ENCODE assay signal across 25 cellular contexts in the genomic region with DNA sequence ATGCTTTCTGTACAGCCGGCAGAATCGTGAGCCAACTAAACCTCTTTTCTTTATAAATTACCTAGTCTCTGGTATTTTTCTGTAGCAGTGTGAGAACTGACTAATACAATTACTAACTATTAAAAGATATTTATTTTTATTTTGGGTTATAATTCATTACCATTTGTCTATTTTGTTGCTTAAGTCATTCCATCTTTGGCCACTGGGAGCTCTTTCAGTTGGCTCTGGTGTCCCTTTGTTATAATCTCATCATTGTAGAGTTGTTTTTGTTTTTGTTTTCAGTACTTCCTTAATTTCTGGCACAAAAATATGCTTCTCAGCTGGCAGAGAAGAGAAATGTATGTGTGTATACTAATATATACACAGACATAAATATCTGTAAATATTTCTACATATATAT.
DNase-seq lines count a peak whose midpoint lies in the region; ATAC-seq and TF ChIP-seq lines count a peak whose summit lies in the region.
"Had no signal": no experiment of that assay in that cellular context is flagged by ENCODE, and none has a peak within 500 bp of the region (broad histone marks: within the 10 kb centered on the region; RNA-seq: fewer than 3 reads in every experiment).

No MANE protein-coding gene starts in this region.

- H3K4me3 ChIP-seq in PC-9 (no peak overlapping the region), epithelial cell of esophagus (ENCODE audit: low read length) (no peak overlapping the region), esophagus squamous epithelium (no peak overlapping the region)
- H3K4me3 ChIP-seq: A549; BLaER1 treated with 17β-estradiol and CSF1 and Interleukin-3, amounts not matched to agents 10 nM and 100 nM; GM12878; GM23248; K562; MG63 had no signal

- ATAC-seq in GM19463 (IDR thresholded peaks at IDR 0.05; ENCODE audit: unreplicated experiment), result no peak
- ATAC-seq: A549, GM12878, K562 had no signal

- CTCF ChIA-PET in PC-9 (lab: Charles Lee), result no interaction called here

- H3K79me1 ChIP-seq in H9 (ENCODE audit: insufficient read depth, low read depth, low read length, poor library complexity, severe bottlenecking), result no peaks in the 10 kb centered on the region

- H3T11ph ChIP-seq in H9 (ENCODE audit: low read length), result no peak overlapping the region

- H3F3A ChIP-seq in PC-9 (ENCODE audit: insufficient read depth, low read depth), result no peaks in the 10 kb centered on the region

- H3K4me1 Mint-ChIP-seq in H9 (no peaks in the 10 kb centered on the region), progenitor cell of endocrine pancreas (ENCODE audit: low read depth) (peaks cover 5% of the 10 kb centered on the region)
- H3K4me1 Mint-ChIP-seq: CD4-positive, alpha-beta memory T cell had no signal

- no CpG with 5 or more reads among the region's 2 CpGs for WGBS in H9 (ENCODE audit: extremely low coverage, insufficient read length, low lambda C conversion rate)
- 88 to 94% methylated on average over 2 of the region's 2 CpGs for WGBS in esophagus squamous epithelium, 2 donors

- H3K9me3 ChIP-seq in H9 (ENCODE audit: control insufficient read depth, low read depth, low read length) (no peaks in the 10 kb centered on the region), PC-9 (ENCODE audit: insufficient read depth, low read depth) (no peaks in the 10 kb centered on the region), esophagus squamous epithelium (no peaks in the 10 kb centered on the region)
- H3K9me3 ChIP-seq: A549; BLaER1 treated with 17β-estradiol and CSF1 and Interleukin-3, amounts not matched to agents 10 nM and 100 nM; MG63 had no signal

- H3K56ac ChIP-seq in H9 (ENCODE audit: insufficient read length, low read depth, low read length), result no peak overlapping the region

- H2BK120ac ChIP-seq in H9 (ENCODE audit: low read depth, low read length, poor library complexity, severe bottlenecking), result no peak overlapping the region

- POLR2A ChIA-PET in PC-9 (lab: Charles Lee; ENCODE audit: unreplicated experiment), result no interaction called here

- no peak overlapping the region for H3K4me3 Mint-ChIP-seq in H9
- H3K4me3 Mint-ChIP-seq in progenitor cell of endocrine pancreas (ENCODE audit: low read depth), result no peak overlapping the region
- H3K4me3 Mint-ChIP-seq: CD4-positive, alpha-beta memory T cell had no signal

- H3K9me3 Mint-ChIP-seq in H9 (peaks cover 0 to 4% of the 10 kb centered on the region in 2 experiments; a peak in 2 of 5 replicates), progenitor cell of endocrine pancreas (ENCODE audit: low read depth) (peaks cover 1% of the 10 kb centered on the region)

- TF ChIP-seq CTCF in H9 (conservative IDR thresholded peaks at IDR 0.05), result peak; percentile 43
- 0 out of 2 replicates have a peak, but pooled peaks have one; percentile 27 for TF ChIP-seq CTCF in PC-9 (conservative IDR thresholded peaks at IDR 0.05)
- peak; percentile 20 for TF ChIP-seq CTCF in epithelial cell of esophagus (IDR thresholded peaks at IDR 0.05; ENCODE audit: insufficient read depth, low read depth, low read length, missing control alignments)
- peak; percentile 16 for TF ChIP-seq CTCF in progenitor cell of endocrine pancreas (IDR thresholded peaks at IDR 0.05; ENCODE audit: unreplicated experiment)
- TF ChIP-seq CTCF in esophagus squamous epithelium (IDR thresholded peaks at IDR 0.05), result no peak

- H3K27me3 ChIP-seq in H9 (ENCODE audit: insufficient read depth, low read length) (no peaks in the 10 kb centered on the region), PC-9 (ENCODE audit: insufficient read depth, low read depth) (no peaks in the 10 kb centered on the region), esophagus squamous epithelium (no peaks in the 10 kb centered on the region)
- H3K27me3 ChIP-seq: BLaER1 treated with 17β-estradiol and CSF1 and Interleukin-3, amounts not matched to agents 10 nM and 100 nM; MG63 had no signal

- H3K4me1 ChIP-seq in H9 (ENCODE audit: insufficient read depth, low read length), result no peaks in the 10 kb centered on the region
- no peaks in the 10 kb centered on the region for H3K4me1 ChIP-seq in PC-9 (replicated peaks; ENCODE audit: insufficient read depth)
- H3K4me1 ChIP-seq in esophagus squamous epithelium, result no peaks in the 10 kb centered on the region
- H3K4me1 ChIP-seq: A549; BLaER1 treated with 17β-estradiol and CSF1 and Interleukin-3, amounts not matched to agents 10 nM and 100 nM had no signal

- no peak overlapping the region for H3K27ac Mint-ChIP-seq in H9
- no peak overlapping the region for H3K27ac Mint-ChIP-seq in progenitor cell of endocrine pancreas
- H3K27ac Mint-ChIP-seq: CD4-positive, alpha-beta memory T cell had no signal

- H2BK15ac ChIP-seq in H9 (ENCODE audit: low read depth, low read length), result no peak overlapping the region

- H3K23me2 ChIP-seq in H9 (ENCODE audit: insufficient read length, low read depth, low read length, poor library complexity, severe bottlenecking), result no peaks in the 10 kb centered on the region

- no peak overlapping the region for H4K8ac ChIP-seq in H9 (replicated peaks; ENCODE audit: insufficient read length, low read depth, low read length)

- peaks cover 6 to 22% (median 16%) of the 10 kb centered on the region in 3 experiments; a peak in 5 of 7 replicates for H3K36me3 Mint-ChIP-seq in H9 (ENCODE audit: insufficient read depth in 1 of 3, low read depth in 3 of 3)
- H3K36me3 Mint-ChIP-seq in progenitor cell of endocrine pancreas (ENCODE audit: insufficient read depth), result no peaks in the 10 kb centered on the region
- H3K36me3 Mint-ChIP-seq: CD4-positive, alpha-beta memory T cell had no signal

- no peak overlapping the region for H2BK12ac ChIP-seq in H9 (ENCODE audit: insufficient read length, low read depth, low read length)

- H2AFZ ChIP-seq in H9 (ENCODE audit: low read length) (no peak overlapping the region), PC-9 (no peak overlapping the region)
- H2AFZ ChIP-seq: GM23248 had no signal

- TF ChIP-seq POLR2A in esophagus squamous epithelium (IDR thresholded peaks at IDR 0.05), result no peak

- no peak overlapping the region for H2BK5ac ChIP-seq in H9 (ENCODE audit: insufficient read length, low read length)

- no peak overlapping the region for H3K18ac ChIP-seq in H9 (ENCODE audit: insufficient read length, low read depth, low read length)

- no peak overlapping the region for H3K9ac ChIP-seq in H9 (ENCODE audit: extremely low read depth, insufficient read length, low read length)
- H3K9ac ChIP-seq: BLaER1 treated with 17β-estradiol and CSF1 and Interleukin-3, amounts not matched to agents 10 nM and 100 nM; GM23248 had no signal

- no peaks in the 10 kb centered on the region for H3K9me2 ChIP-seq in PC-9 (ENCODE audit: insufficient read depth)

- H3K14ac ChIP-seq in H9 (ENCODE audit: insufficient read depth, low read length), result no peak overlapping the region

- no peak overlapping the region for H4K5ac ChIP-seq in H9 (ENCODE audit: insufficient read length, low read depth, low read length)

- no peak overlapping the region for H3K27ac ChIP-seq in H9 (ENCODE audit: insufficient read length, low read depth, low read length)
- H3K27ac ChIP-seq in PC-9, result no peak overlapping the region
- no peak overlapping the region for H3K27ac ChIP-seq in esophagus squamous epithelium
- H3K27ac ChIP-seq: A549; BLaER1 treated with 17β-estradiol and CSF1 and Interleukin-3, amounts not matched to agents 10 nM and 100 nM; GM23248 had no signal

- H3K79me2 ChIP-seq in H9 (ENCODE audit: insufficient read depth, low read length), result no peaks in the 10 kb centered on the region
- H3K79me2 ChIP-seq in PC-9 (ENCODE audit: low read depth), result no peaks in the 10 kb centered on the region

- H4K20me1 ChIP-seq in H9 (ENCODE audit: control insufficient read depth, insufficient read depth, insufficient read length) (no peaks in the 10 kb centered on the region), PC-9 (ENCODE audit: insufficient read depth) (no peaks in the 10 kb centered on the region)
- H4K20me1 ChIP-seq: BLaER1 treated with 17β-estradiol and CSF1 and Interleukin-3, amounts not matched to agents 10 nM and 100 nM had no signal

- intact Hi-C loops in PC-9 (cut with micrococcal nuclease; ENCODE audit: unreplicated experiment) (no loop called here), esophagus squamous epithelium (cut with DNase I) (no loop called here)

- no peak overlapping the region for H3K23ac ChIP-seq in H9 (ENCODE audit: insufficient read length, low read depth, low read length)

- H2AK5ac ChIP-seq in H9 (ENCODE audit: insufficient read length, low read length), result no peak overlapping the region

- DNase-seq in H9, result no peak
- DNase-seq in PC-9, result no peak
- DNase-seq in epithelial cell of esophagus (ENCODE audit: low read depth), result no peak
- DNase-seq in progenitor cell of endocrine pancreas (ENCODE audit: low spot score, unreplicated experiment), result no peak
- DNase-seq in esophagus squamous epithelium (lab: John Stamatoyannopoulos, UW), result no peak
- no peak for DNase-seq in NCI-H2029 treated with DMSO at 0.1 percent for 48 hours (lab: John Stamatoyannopoulos, UW)
- DNase-seq: AML-193; CD4-positive, alpha-beta memory T cell; COR-L47; DMS79; EL; GDM1; GM23248; H7; MG63; NCI-H1105 treated with DMSO at 0.1 percent for 48 hours; NCI-H146; NCI-H1930; NCI-H446; NCI-H526 had no signal

- H3K4me2 ChIP-seq in H9 (ENCODE audit: insufficient read depth, insufficient read length, low read length) (no peak overlapping the region), PC-9 (no peak overlapping the region)
- H3K4me2 ChIP-seq: A549; BLaER1 treated with 17β-estradiol and CSF1 and Interleukin-3, amounts not matched to agents 10 nM and 100 nM had no signal

- no peak overlapping the region for H4K91ac ChIP-seq in H9 (ENCODE audit: insufficient read length, low read depth, low read length)

- no peak overlapping the region for H3K4ac ChIP-seq in H9 (ENCODE audit: low read depth, low read length)

- H2BK20ac ChIP-seq in H9 (ENCODE audit: low read depth, low read length, poor library complexity, severe bottlenecking), result no peak overlapping the region

- H3K27me3 Mint-ChIP-seq in H9 (ENCODE audit: low read depth), result no peaks in the 10 kb centered on the region
- no peaks in the 10 kb centered on the region for H3K27me3 Mint-ChIP-seq in progenitor cell of endocrine pancreas
- H3K27me3 Mint-ChIP-seq: CD4-positive, alpha-beta memory T cell had no signal

- BruUV-seq in PC-9 (replicated peaks; lab: Mats Ljungman, UMichigan), result no TSS peak

- H3K36me3 ChIP-seq in PC-9 (ENCODE audit: low read depth) (no peaks in the 10 kb centered on the region), esophagus squamous epithelium (no peaks in the 10 kb centered on the region)
- H3K36me3 ChIP-seq: BLaER1 treated with 17β-estradiol and CSF1 and Interleukin-3, amounts not matched to agents 10 nM and 100 nM; MG63 had no signal

Comparison
In these comparisons a context has a peak if more than half of its experiments do, and no peak if none do; other contexts are left out.
1. CTCF ChIP-seq: peak in H9 (single experiment), PC-9 (single experiment), epithelial cell of esophagus (single experiment) and progenitor cell of endocrine pancreas (single experiment); none in esophagus squamous epithelium (0 of 6).